28 cellular contexts compared by ENCODE assay signal in the genomic region with DNA sequence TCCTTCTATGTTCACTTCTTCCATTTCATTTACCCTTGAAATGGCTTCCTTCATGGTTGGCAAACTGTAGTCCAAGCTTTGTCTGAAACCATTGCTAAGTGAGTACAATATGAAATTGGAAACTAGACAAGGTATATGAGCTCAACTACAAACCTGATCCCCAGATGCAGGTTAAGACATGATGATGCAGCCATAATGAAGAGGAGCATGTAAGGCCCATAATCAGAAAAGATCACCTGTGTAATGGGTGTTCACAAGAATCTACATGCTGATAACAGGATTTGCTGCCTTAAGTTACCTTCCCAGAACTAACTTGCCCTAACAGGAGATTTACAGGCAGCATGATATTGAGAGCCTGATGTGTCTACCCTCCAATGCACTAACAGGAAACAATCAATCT.
"Had no signal": no experiment of that assay in that cellular context is flagged by ENCODE, and none has a peak within 500 bp of the region (broad histone marks: within the 10 kb centered on the region; RNA-seq: fewer than 3 reads in every experiment).

No MANE protein-coding gene starts in this region.

- ATAC-seq: effector memory CD8-positive, alpha-beta T cell; foreskin keratinocyte; gastrocnemius medialis; gastroesophageal sphincter; heart left ventricle; heart right ventricle had no signal

- H3K27ac Mint-ChIP-seq: dendritic cell treated with granulocyte-macrophage colony-stimulating factor and Interleukin-4, amounts not matched to agents 40 ng/mL and 50 ng/mL, for 4 days; effector memory CD8-positive, alpha-beta T cell; endodermal cell had no signal

- H3K4me3 ChIP-seq: colonic mucosa, coronary artery, dorsolateral prefrontal cortex, esophagus muscularis mucosa, esophagus squamous epithelium, gastrocnemius medialis, gastroesophageal sphincter, heart left ventricle, heart right ventricle, hepatocyte had no signal

- H3K27me3 ChIP-seq: colonic mucosa, dorsolateral prefrontal cortex, esophagus muscularis mucosa, esophagus squamous epithelium, foreskin keratinocyte, gastrocnemius medialis, gastroesophageal sphincter, heart left ventricle, heart right ventricle, hepatocyte had no signal

- FAIRE-seq: colon, endometrium, endothelial cell of umbilical vein, frontal cortex had no signal

- DNase-seq: colonic mucosa; cortex of kidney; dermis blood vessel endothelial cell; dorsolateral prefrontal cortex; effector CD4-positive, alpha-beta T cell; effector CD8-positive, alpha-beta T cell; effector memory CD4-positive, alpha-beta T cell; effector memory CD8-positive, alpha-beta T cell; endodermal cell; erythroblast; esophagus squamous epithelium; foreskin fibroblast; foreskin melanocyte; gastrocnemius medialis; glutamatergic neuron; head of caudate nucleus; heart left ventricle; heart right ventricle had no signal

- H3K4me3 Mint-ChIP-seq: dendritic cell treated with granulocyte-macrophage colony-stimulating factor and Interleukin-4, amounts not matched to agents 40 ng/mL and 50 ng/mL, for 4 days; effector memory CD8-positive, alpha-beta T cell; endodermal cell had no signal

- H3K36me3 ChIP-seq: colonic mucosa, esophagus muscularis mucosa, esophagus squamous epithelium, gastrocnemius medialis, gastroesophageal sphincter, heart left ventricle, heart right ventricle had no signal

- H3K4me1 Mint-ChIP-seq: endodermal cell had no signal

- H3K27me3 Mint-ChIP-seq: dendritic cell treated with granulocyte-macrophage colony-stimulating factor and Interleukin-4, amounts not matched to agents 40 ng/mL and 50 ng/mL, for 4 days had no signal
